Comparison of ENCODE assay signal across 18 cellular contexts in genomic region chr6:102389994-102390393, GRCh38.
DNase-seq lines count a peak whose midpoint lies in the region; ATAC-seq, FAIRE-seq and TF ChIP-seq lines count a peak whose summit lies in the region.
"Had no signal": no experiment of that assay in that cellular context is flagged by ENCODE, and none has a peak within 500 bp of the region (broad histone marks: within the 10 kb centered on the region; RNA-seq: fewer than 3 reads in every experiment).

No MANE protein-coding gene starts in this region.

- H3K4me1 ChIP-seq in right cardiac atrium (ENCODE audit: control insufficient read depth, insufficient read depth, low read length) (no peaks in the 10 kb centered on the region), heart right ventricle (no peaks in the 10 kb centered on the region), psoas muscle (no peaks in the 10 kb centered on the region), HepG2 (ENCODE audit: insufficient read depth, low read length) (no peaks in the 10 kb centered on the region)
- H3K4me1 ChIP-seq: HAP-1, Peyer's patch, SJCRH30 had no signal

- H3K27me3 ChIP-seq in right cardiac atrium (ENCODE audit: control insufficient read depth, insufficient read depth) (no peaks in the 10 kb centered on the region), heart right ventricle (no peaks in the 10 kb centered on the region), psoas muscle (ENCODE audit: insufficient read depth in 3 of 3, low read length in 2 of 3) (no peaks in the 10 kb centered on the region), HepG2 (ENCODE audit: control insufficient read depth in 1 of 2, insufficient read depth in 2 of 2, low read length in 2 of 2) (no peaks in the 10 kb centered on the region)
- H3K27me3 ChIP-seq: Peyer's patch, SJCRH30 had no signal

- TF ChIP-seq EP300 in HepG2 (IDR thresholded peaks at IDR 0.05; ENCODE audit: low read depth in 2 of 2, low read length in 2 of 2) (no peak), HepG2 (CRISPR knock-in tag; IDR thresholded peaks at IDR 0.05; ENCODE audit: borderline replicate concordance) (no peak)

- no peak overlapping the region for H3K27ac ChIP-seq in right cardiac atrium (ENCODE audit: low read length)
- no peak overlapping the region for H3K27ac ChIP-seq in heart right ventricle
- no peak overlapping the region for H3K27ac ChIP-seq in psoas muscle
- no peak overlapping the region for H3K27ac ChIP-seq in HepG2 (ENCODE audit: extremely low read length, insufficient read depth, low read length)
- H3K27ac ChIP-seq: GM23248, Peyer's patch, SJCRH30 had no signal

- H3K4me3 ChIP-seq in right cardiac atrium (ENCODE audit: low read length) (no peak overlapping the region), heart right ventricle (no peak overlapping the region), psoas muscle (no peak overlapping the region), HepG2 (replicated peaks in 1 of 3; ENCODE audit: insufficient read depth in 1 of 3, low read depth in 2 of 3, low read length in 3 of 3) (no peak overlapping the region)
- H3K4me3 ChIP-seq: GM23248, HAP-1, Peyer's patch, SJCRH30 had no signal

- BruUV-seq in HepG2 (replicated peaks; lab: Mats Ljungman, UMichigan) = no TSS peak

- H2AFZ ChIP-seq in HepG2 (ENCODE audit: low read length) = no peak overlapping the region
- H2AFZ ChIP-seq: GM23248 had no signal

- H4K20me1 ChIP-seq in HepG2 (ENCODE audit: insufficient read depth, low read length) = no peaks in the 10 kb centered on the region

- in situ Hi-C loops in HepG2 (cut with HindIII; ENCODE audit: extremely low pct_ligation_motif_present, low pct_unique_long_range_greater_than_20kb) = no loop called here

- H3K9ac ChIP-seq in HepG2 (ENCODE audit: insufficient read depth, low read depth, low read length) = no peak overlapping the region
- H3K9ac ChIP-seq: GM23248 had no signal

- no peak for TF ChIP-seq CTCF in heart right ventricle (IDR thresholded peaks at IDR 0.05)
- TF ChIP-seq CTCF in psoas muscle (IDR thresholded peaks at IDR 0.05) = no peak
- TF ChIP-seq CTCF in HepG2 (CRISPR knock-in tag; IDR thresholded peaks at IDR 0.05) = no peak

- TF ChIP-seq POLR2A in HepG2 (IDR thresholded peaks at IDR 0.05; ENCODE audit: insufficient read depth in 1 of 2, low read depth in 2 of 2, low read length in 2 of 2) = no peak

- intact Hi-C loops in right cardiac atrium (cut with DNase I) (no loop called here), heart right ventricle (cut with DNase I) (no loop called here), psoas muscle (cut with DNase I) (no loop called here), HepG2 (cut with micrococcal nuclease; ENCODE audit: unreplicated experiment) (no loop called here)

- no peak overlapping the region for H3K4me2 ChIP-seq in HepG2 (ENCODE audit: low read depth, low read length)

- no peak for FAIRE-seq in HepG2 (lab: Jason Lieb, UNC)
- FAIRE-seq: GM12892 had no signal

- ATAC-seq in right cardiac atrium (no peak), heart right ventricle (no peak), psoas muscle (no peak), HG03280 (IDR thresholded peaks at IDR 0.05; ENCODE audit: unreplicated experiment) (no peak), HepG2 (no peak)

- no peaks in the 10 kb centered on the region for H3K79me2 ChIP-seq in HepG2 (ENCODE audit: insufficient read depth, low read length)

- POLR2A ChIA-PET in HepG2 (lab: Yijun Ruan, JAX) = no interaction called here

- WGBS in right cardiac atrium = 72% methylated on average over 11 of the region's 11 CpGs
- WGBS in heart right ventricle, 2 donors = 75 to 77% methylated on average over 11 of the region's 11 CpGs
- 68 to 70% (median 70%) methylated on average over 11 of the region's 11 CpGs for WGBS in psoas muscle, 3 donors
- WGBS in HepG2 (ENCODE audit: low lambda C conversion rate) = 37% methylated on average over 6 of the region's 11 CpGs

- peak in 2 of 3 donors; percentile 9 to 31 for DNase-seq in right cardiac atrium
- no peak for DNase-seq in heart right ventricle
- DNase-seq in islet precursor cell = peak; percentile 49
- peak; percentile 9 to 35 for DNase-seq in psoas muscle
- DNase-seq in cerebellar nuclear complex (lab: John Stamatoyannopoulos, UW) = no peak
- no peak for DNase-seq in HepG2 (ENCODE audit: low spot score)
- DNase-seq: GM23248, MV-4-11, NCI-H1105 treated with DMSO at 0.1 percent for 48 hours, NCI-H2029 treated with DMSO at 0.1 percent for 48 hours, NCI-H226, NCI-H524 treated with DMSO at 0.1 percent for 48 hours, NCI-H82, SJCRH30 had no signal

- CTCF ChIA-PET in HepG2 (lab: Yijun Ruan, JAX; ENCODE audit: low intra/inter-chr PET ratio, low total read pairs) = no interaction called here

- no peak for TF ChIP-seq RAD21 in HepG2 (CRISPR knock-in tag; IDR thresholded peaks at IDR 0.05)

- H3K36me3 ChIP-seq in heart right ventricle (no peaks in the 10 kb centered on the region), psoas muscle (ENCODE audit: insufficient read depth in 1 of 2, low read depth in 1 of 2) (no peaks in the 10 kb centered on the region), HepG2 (replicated peaks in 1 of 2; ENCODE audit: control insufficient read depth in 1 of 2, insufficient read depth in 2 of 2, low read length in 2 of 2) (no peaks in the 10 kb centered on the region)
- H3K36me3 ChIP-seq: HAP-1, Peyer's patch, SJCRH30 had no signal

- no peaks in the 10 kb centered on the region for H3K9me3 ChIP-seq in right cardiac atrium (ENCODE audit: control insufficient read depth, low read length)
- peaks cover 0 to 37% (median 12%) of the 10 kb centered on the region in 11 donors for H3K9me3 ChIP-seq in heart right ventricle
- peaks cover 15% of the 10 kb centered on the region for H3K9me3 ChIP-seq in psoas muscle
- no peaks in the 10 kb centered on the region for H3K9me3 ChIP-seq in HepG2 (ENCODE audit: low read length)
- H3K9me3 ChIP-seq: HAP-1, Peyer's patch, SJCRH30 had no signal

TF ChIP-seq in HepG2, 621 proteins besides CTCF, POLR2A, EP300 and RAD21 (continues in another document):
- TF ChIP-seq TFDP1 (CRISPR knock-in tag; IDR thresholded peaks at IDR 0.05; ENCODE audit: borderline replicate concordance) = no peak
- TF ChIP-seq RCOR2 (CRISPR knock-in tag; IDR thresholded peaks at IDR 0.05) = no peak
- no peak for TF ChIP-seq ZNF207 (IDR thresholded peaks at IDR 0.05; ENCODE audit: borderline replicate concordance)
- TF ChIP-seq ZFP36L2 (CRISPR knock-in tag; IDR thresholded peaks at IDR 0.05) = no peak
- TF ChIP-seq IKZF4 (CRISPR knock-in tag; IDR thresholded peaks at IDR 0.05; ENCODE audit: borderline replicate concordance, low read depth, not compliant biosample characterization) = no peak
- TF ChIP-seq RBM22 (optimal IDR thresholded peaks at IDR 0.05; ENCODE audit: low read length) = no peak
- no peak for TF ChIP-seq ZNF629 (CRISPR knock-in tag; conservative IDR thresholded peaks at IDR 0.05)
- no peak for TF ChIP-seq ZNF674 (CRISPR knock-in tag; IDR thresholded peaks at IDR 0.05; ENCODE audit: low read depth)
- TF ChIP-seq ARID2 (CRISPR knock-in tag; IDR thresholded peaks at IDR 0.05; ENCODE audit: borderline replicate concordance) = no peak
- TF ChIP-seq TP53 (CRISPR knock-in tag; conservative IDR thresholded peaks at IDR 0.05) = no peak
- TF ChIP-seq ZNF710 (CRISPR knock-in tag; IDR thresholded peaks at IDR 0.05; ENCODE audit: borderline replicate concordance) = no peak
- TF ChIP-seq FOXK2 (IDR thresholded peaks at IDR 0.05) = no peak
- no peak for TF ChIP-seq ZNF256 (CRISPR knock-in tag; conservative IDR thresholded peaks at IDR 0.05)
- TF ChIP-seq ZNF567 (CRISPR knock-in tag; IDR thresholded peaks at IDR 0.05; ENCODE audit: borderline replicate concordance) = no peak
- no peak for TF ChIP-seq ZNF282 (IDR thresholded peaks at IDR 0.05; ENCODE audit: partially characterized antibody)
- no peak for TF ChIP-seq FLYWCH1 (CRISPR knock-in tag; IDR thresholded peaks at IDR 0.05)
- TF ChIP-seq ZNF18 (CRISPR knock-in tag; IDR thresholded peaks at IDR 0.05; ENCODE audit: insufficient replicate concordance) = no peak

Comparison
In these comparisons a context has a peak if more than half of its experiments do, and no peak if none do; other contexts are left out.
1. DNase-seq: peak in right cardiac atrium (2 of 3), islet precursor cell (single experiment) and psoas muscle (2 of 2); none in heart right ventricle (0 of 2), cerebellar nuclear complex (0 of 2) and HepG2 (single experiment).